In genomic region chr17:27756467-27757371, GRCh38 we compare ENCODE assay signal across 8 cellular contexts. TPM values are rescaled to one million over a fixed set of nuclear protein-coding genes. Genes with fewer than 3 reads are reported as not detected.
DNase-seq lines count a peak whose midpoint lies in the region; ATAC-seq and TF ChIP-seq lines count a peak whose summit lies in the region.

No MANE protein-coding gene starts in this region.

- H3K27ac ChIP-seq in RWPE1, result no peak overlapping the region

- ATAC-seq in HG03175 (IDR thresholded peaks at IDR 0.05; ENCODE audit: unreplicated experiment), result no peak
- no peak for ATAC-seq in GM19328 (IDR thresholded peaks at IDR 0.05; ENCODE audit: unreplicated experiment)

- TF ChIP-seq CTCF in AG10803 (conservative IDR thresholded peaks at IDR 0.05; ENCODE audit: low read length), result peak; percentile 78
- TF ChIP-seq CTCF in GM12875 (IDR thresholded peaks at IDR 0.05; ENCODE audit: borderline replicate concordance, insufficient read depth, low read depth, low read length), result peak; percentile 80; the same call in 1 of the 2 replicates
- peak; percentile 85 for TF ChIP-seq CTCF in RWPE1 (conservative IDR thresholded peaks at IDR 0.05; ENCODE audit: low read depth)

- CTCF ChIA-PET in RWPE1 (lab: Yijun Ruan, JAX), result interaction anchor here (0.6 to 2.8 kb wide), 24 partner anchors 22 to 483 kb away, joined by 3 to 36 read pairs (median 4); no protein-coding TSS in a partner anchor

- H3K4me3 ChIP-seq in AG10803 (ENCODE audit: low read length) (no peak overlapping the region), GM12875 (ENCODE audit: low read depth, low read length) (no peak overlapping the region)

- DNase-seq in AG10803 (ENCODE audit: low read depth) (peak; percentile 36), RWPE1 (ENCODE audit: low spot score) (no peak), hippocampal formation (lab: John Stamatoyannopoulos, UW) (peak; percentile 2 to 8)
- peak; percentile 43 for DNase-seq in activated naive CD8-positive, alpha-beta T cell treated with anti-CD3 and anti-CD28 coated beads for 36 hours
- peak; percentile 74 for DNase-seq in stimulated activated CD4-positive, alpha-beta T cell treated with anti-CD3 and anti-CD28 coated beads, Interleukin-15, amount 100 ng/mL, for 24 hours

- H3K4me1 Mint-ChIP-seq in activated naive CD8-positive, alpha-beta T cell treated with anti-CD3 and anti-CD28 coated beads for 36 hours, result no peaks in the 10 kb centered on the region

- POLR2A ChIA-PET in RWPE1 (lab: Yijun Ruan, JAX; ENCODE audit: low non-redundant PET), result no interaction called here

- H3K36me3 Mint-ChIP-seq in activated naive CD8-positive, alpha-beta T cell treated with anti-CD3 and anti-CD28 coated beads for 36 hours, result no peaks in the 10 kb centered on the region

- H3K27me3 Mint-ChIP-seq in activated naive CD8-positive, alpha-beta T cell treated with anti-CD3 and anti-CD28 coated beads for 36 hours, result no peaks in the 10 kb centered on the region

- no peaks in the 10 kb centered on the region for H3K9me3 Mint-ChIP-seq in activated naive CD8-positive, alpha-beta T cell treated with anti-CD3 and anti-CD28 coated beads for 36 hours

- no peak overlapping the region for H3K4me3 Mint-ChIP-seq in activated naive CD8-positive, alpha-beta T cell treated with anti-CD3 and anti-CD28 coated beads for 36 hours

- no peak overlapping the region for H3K27ac Mint-ChIP-seq in activated naive CD8-positive, alpha-beta T cell treated with anti-CD3 and anti-CD28 coated beads for 36 hours

RNA-seq across cellular contexts. Expression of gene NOS2, which starts 43.6 kb away (rescaled TPM):
- total RNA-seq in activated naive CD8-positive, alpha-beta T cell treated with anti-CD3 and anti-CD28 coated beads for 36 hours, result under 1 TPM in 1 of 2 experiments, not detected in 1; 0.10 TPM
